Comparison of ENCODE assay signal across 1 cellular context in genomic region chr2:119197125-119197403, GRCh38.
TF ChIP-seq lines count a peak whose summit lies in the region.

No MANE protein-coding gene starts in this region.

TF ChIP-seq in HepG2, 621 proteins besides CTCF, POLR2A, EP300 and RAD21:
- TF ChIP-seq HNF4A (CRISPR knock-in tag; IDR thresholded peaks at IDR 0.05) = peak; percentile 68
- TF ChIP-seq PATZ1 (CRISPR knock-in tag; IDR thresholded peaks at IDR 0.05) = peak; percentile 25; the same call in 1 of the 2 replicates
- TF ChIP-seq ZNF446 (CRISPR knock-in tag; IDR thresholded peaks at IDR 0.05) = no peak
- peak; percentile 47; the same call in 1 of the 2 replicates for TF ChIP-seq FOSL2 (CRISPR knock-in tag; IDR thresholded peaks at IDR 0.05)
- TF ChIP-seq, protein P1, sequence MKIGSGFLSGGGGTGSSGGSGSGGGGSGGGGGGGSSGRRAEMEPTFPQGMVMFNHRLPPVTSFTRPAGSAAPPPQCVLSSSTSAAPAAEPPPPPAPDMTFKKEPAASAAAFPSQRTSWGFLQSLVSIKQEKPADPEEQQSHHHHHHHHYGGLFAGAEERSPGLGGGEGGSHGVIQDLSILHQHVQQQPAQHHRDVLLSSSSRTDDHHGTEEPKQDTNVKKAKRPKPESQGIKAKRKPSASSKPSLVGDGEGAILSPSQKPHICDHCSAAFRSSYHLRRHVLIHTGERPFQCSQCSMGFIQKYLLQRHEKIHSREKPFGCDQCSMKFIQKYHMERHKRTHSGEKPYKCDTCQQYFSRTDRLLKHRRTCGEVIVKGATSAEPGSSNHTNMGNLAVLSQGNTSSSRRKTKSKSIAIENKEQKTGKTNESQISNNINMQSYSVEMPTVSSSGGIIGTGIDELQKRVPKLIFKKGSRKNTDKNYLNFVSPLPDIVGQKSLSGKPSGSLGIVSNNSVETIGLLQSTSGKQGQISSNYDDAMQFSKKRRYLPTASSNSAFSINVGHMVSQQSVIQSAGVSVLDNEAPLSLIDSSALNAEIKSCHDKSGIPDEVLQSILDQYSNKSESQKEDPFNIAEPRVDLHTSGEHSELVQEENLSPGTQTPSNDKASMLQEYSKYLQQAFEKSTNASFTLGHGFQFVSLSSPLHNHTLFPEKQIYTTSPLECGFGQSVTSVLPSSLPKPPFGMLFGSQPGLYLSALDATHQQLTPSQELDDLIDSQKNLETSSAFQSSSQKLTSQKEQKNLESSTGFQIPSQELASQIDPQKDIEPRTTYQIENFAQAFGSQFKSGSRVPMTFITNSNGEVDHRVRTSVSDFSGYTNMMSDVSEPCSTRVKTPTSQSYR (CRISPR knock-in tag; IDR thresholded peaks at IDR 0.05; ENCODE audit: borderline replicate concordance) = peak; percentile 84
- no peak for TF ChIP-seq CHD2 (IDR thresholded peaks at IDR 0.05; ENCODE audit: low read depth, low read length)
- TF ChIP-seq, protein P2, sequence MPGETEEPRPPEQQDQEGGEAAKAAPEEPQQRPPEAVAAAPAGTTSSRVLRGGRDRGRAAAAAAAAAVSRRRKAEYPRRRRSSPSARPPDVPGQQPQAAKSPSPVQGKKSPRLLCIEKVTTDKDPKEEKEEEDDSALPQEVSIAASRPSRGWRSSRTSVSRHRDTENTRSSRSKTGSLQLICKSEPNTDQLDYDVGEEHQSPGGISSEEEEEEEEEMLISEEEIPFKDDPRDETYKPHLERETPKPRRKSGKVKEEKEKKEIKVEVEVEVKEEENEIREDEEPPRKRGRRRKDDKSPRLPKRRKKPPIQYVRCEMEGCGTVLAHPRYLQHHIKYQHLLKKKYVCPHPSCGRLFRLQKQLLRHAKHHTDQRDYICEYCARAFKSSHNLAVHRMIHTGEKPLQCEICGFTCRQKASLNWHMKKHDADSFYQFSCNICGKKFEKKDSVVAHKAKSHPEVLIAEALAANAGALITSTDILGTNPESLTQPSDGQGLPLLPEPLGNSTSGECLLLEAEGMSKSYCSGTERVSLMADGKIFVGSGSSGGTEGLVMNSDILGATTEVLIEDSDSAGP (CRISPR knock-in tag; IDR thresholded peaks at IDR 0.05; ENCODE audit: borderline replicate concordance) = no peak
- peak; percentile 83 for TF ChIP-seq HNF4G (IDR thresholded peaks at IDR 0.05; ENCODE audit: borderline replicate concordance, low read depth, low read length)
- TF ChIP-seq HNF4G (CRISPR knock-in tag; IDR thresholded peaks at IDR 0.05; ENCODE audit: borderline replicate concordance, low read depth) = no peak
